In the genomic region with DNA sequence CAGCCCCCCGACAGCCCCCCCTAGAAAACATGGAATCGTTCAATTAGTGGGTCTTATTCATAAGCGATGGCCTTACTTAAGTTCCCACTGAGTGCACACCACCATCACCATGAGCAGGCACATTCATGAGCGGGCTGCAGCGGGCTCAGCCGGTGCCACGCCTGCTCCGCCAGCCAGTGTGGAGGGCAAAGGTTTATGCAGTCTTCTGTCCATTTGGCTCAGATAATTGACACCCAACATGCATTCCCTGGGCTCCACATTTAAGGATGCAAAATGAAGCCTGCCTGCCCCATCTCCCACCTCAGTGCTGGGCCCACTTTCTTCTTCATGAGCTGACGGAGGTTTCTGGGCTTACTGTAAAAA, we compare ENCODE assay signal across 14 cellular contexts. TPM values are rescaled to one million over a fixed set of nuclear protein-coding genes. Genes with fewer than 3 reads are reported as not detected.
DNase-seq lines count a peak whose midpoint lies in the region; ATAC-seq and TF ChIP-seq lines count a peak whose summit lies in the region.
"Had no signal": no experiment of that assay in that cellular context is flagged by ENCODE, and none has a peak within 500 bp of the region (broad histone marks: within the 10 kb centered on the region; RNA-seq: fewer than 3 reads in every experiment).

No MANE protein-coding gene starts in this region.

- no peak overlapping the region for H3K4me3 Mint-ChIP-seq in activated naive CD8-positive, alpha-beta T cell treated with anti-CD3 and anti-CD28 coated beads, Interleukin-2, amount 50 U/mL, for 24 hours
- no peak overlapping the region for H3K4me3 Mint-ChIP-seq in chondrocyte (ENCODE audit: unreplicated experiment)
- H3K4me3 Mint-ChIP-seq: CD14-positive monocyte; CD8-positive, alpha-beta T cell; H9 had no signal

- WGBS in psoas muscle, 3 donors = 87 to 95% (median 92%) methylated on average over 9 of the region's 9 CpGs

- no peak overlapping the region for H3K9ac ChIP-seq in subcutaneous abdominal adipose tissue (ENCODE audit: low read length in 5 of 5)

- H3K27me3 Mint-ChIP-seq in activated naive CD8-positive, alpha-beta T cell treated with anti-CD3 and anti-CD28 coated beads, Interleukin-2, amount 50 U/mL, for 24 hours = no peaks in the 10 kb centered on the region
- no peaks in the 10 kb centered on the region for H3K27me3 Mint-ChIP-seq in chondrocyte (ENCODE audit: low read depth)

- H3K36me3 ChIP-seq in psoas muscle (ENCODE audit: insufficient read depth in 1 of 2, low read depth in 1 of 2) (peaks cover 2 to 66% of the 10 kb centered on the region in 2 donors), subcutaneous abdominal adipose tissue (ENCODE audit: control insufficient read depth in 5 of 5, insufficient read depth in 5 of 5, low read length in 5 of 5) (peaks cover 6 to 50% (median 31%) of the 10 kb centered on the region in 5 donors), ascending aorta (peaks cover 29 to 41% of the 10 kb centered on the region in 2 donors)

- peaks cover 32% of the 10 kb centered on the region for H3K36me3 Mint-ChIP-seq in activated naive CD8-positive, alpha-beta T cell treated with anti-CD3 and anti-CD28 coated beads, Interleukin-2, amount 50 U/mL, for 24 hours (ENCODE audit: low read depth)
- H3K36me3 Mint-ChIP-seq in chondrocyte (ENCODE audit: low read depth) = peaks cover 7% of the 10 kb centered on the region

- no peak for DNase-seq in activated naive CD8-positive, alpha-beta T cell treated with anti-CD3 and anti-CD28 coated beads, Interleukin-2, amount 50 U/mL, for 24 hours
- DNase-seq in chondrocyte (ENCODE audit: low spot score) (peak; percentile 34), psoas muscle (no peak), NCI-H226 (no peak), ascending aorta (ENCODE audit: low spot score in 2 of 2) (no peak)
- DNase-seq: CD8-positive, alpha-beta T cell; COR-L47; DND-41; GDM1; GOT3; H9 had no signal

- H3K9me3 Mint-ChIP-seq in activated naive CD8-positive, alpha-beta T cell treated with anti-CD3 and anti-CD28 coated beads, Interleukin-2, amount 50 U/mL, for 24 hours = no peaks in the 10 kb centered on the region
- H3K9me3 Mint-ChIP-seq in chondrocyte (ENCODE audit: low read depth) = no peaks in the 10 kb centered on the region
- H3K9me3 Mint-ChIP-seq: CD14-positive monocyte; CD8-positive, alpha-beta T cell; H9 had no signal

- intact Hi-C loops in psoas muscle (cut with DNase I) = no loop called here
- intact Hi-C loops in ascending aorta (cut with DNase I) = no loop called here

- peak overlapping the region; percentile 65 for H3K27ac ChIP-seq in psoas muscle
- peak overlapping the region; percentile 54 for H3K27ac ChIP-seq in subcutaneous abdominal adipose tissue (ENCODE audit: low read depth, low read length)
- no peak overlapping the region for H3K27ac ChIP-seq in ascending aorta
- H3K27ac ChIP-seq: A549 had no signal

- H3K9me3 ChIP-seq in psoas muscle = no peaks in the 10 kb centered on the region
- no peaks in the 10 kb centered on the region for H3K9me3 ChIP-seq in subcutaneous abdominal adipose tissue (ENCODE audit: control insufficient read depth in 5 of 5, low read length in 5 of 5)
- no peaks in the 10 kb centered on the region for H3K9me3 ChIP-seq in ascending aorta
- H3K9me3 ChIP-seq: A549 had no signal

- H3K27ac Mint-ChIP-seq in activated naive CD8-positive, alpha-beta T cell treated with anti-CD3 and anti-CD28 coated beads, Interleukin-2, amount 50 U/mL, for 24 hours = peak overlapping the region; percentile 60
- peak overlapping the region; percentile 32 for H3K27ac Mint-ChIP-seq in chondrocyte (ENCODE audit: unreplicated experiment)
- H3K27ac Mint-ChIP-seq: CD14-positive monocyte; CD8-positive, alpha-beta T cell; H9 had no signal

- H3K4me1 Mint-ChIP-seq in activated naive CD8-positive, alpha-beta T cell treated with anti-CD3 and anti-CD28 coated beads, Interleukin-2, amount 50 U/mL, for 24 hours = peaks cover 44% of the 10 kb centered on the region
- no peaks in the 10 kb centered on the region for H3K4me1 Mint-ChIP-seq in chondrocyte (ENCODE audit: low read depth)
- H3K4me1 Mint-ChIP-seq: CD14-positive monocyte, H9 had no signal

- H3K4me3 ChIP-seq in psoas muscle = no peak overlapping the region
- no peak overlapping the region for H3K4me3 ChIP-seq in subcutaneous abdominal adipose tissue (ENCODE audit: low read depth in 1 of 5, low read length in 5 of 5)
- H3K4me3 ChIP-seq in ascending aorta = no peak overlapping the region
- H3K4me3 ChIP-seq: A549 had no signal

- peaks cover 9% of the 10 kb centered on the region for H3K4me1 ChIP-seq in psoas muscle
- H3K4me1 ChIP-seq in subcutaneous abdominal adipose tissue (ENCODE audit: control insufficient read depth in 5 of 5, insufficient read depth in 5 of 5, low read length in 5 of 5) = peaks cover 3 to 53% (median 35%) of the 10 kb centered on the region in 5 donors
- no peaks in the 10 kb centered on the region for H3K4me1 ChIP-seq in ascending aorta
- H3K4me1 ChIP-seq: A549 had no signal

- ATAC-seq in activated naive CD8-positive, alpha-beta T cell treated with anti-CD3 and anti-CD28 coated beads, Interleukin-2, amount 50 U/mL, for 24 hours = no peak
- ATAC-seq in psoas muscle = no peak
- ATAC-seq: CD8-positive, alpha-beta T cell had no signal

- H3K27me3 ChIP-seq in psoas muscle (ENCODE audit: insufficient read depth in 3 of 3, low read length in 2 of 3) (no peaks in the 10 kb centered on the region), subcutaneous abdominal adipose tissue (ENCODE audit: control insufficient read depth in 5 of 5, insufficient read depth in 4 of 5, low read length in 5 of 5) (no peaks in the 10 kb centered on the region), ascending aorta (no peaks in the 10 kb centered on the region)

- TF ChIP-seq CTCF in chondrocyte (IDR thresholded peaks at IDR 0.05) (no peak), psoas muscle (IDR thresholded peaks at IDR 0.05) (no peak), ascending aorta (IDR thresholded peaks at IDR 0.05) (no peak)

RNA-seq across cellular contexts. Expression of a gene that starts 12.1 kb away (rescaled TPM):
- total RNA-seq in chondrocyte (43.7 to 46.9 TPM (median 46.4 TPM) in 3 replicates), psoas muscle (10 to 100 TPM; 37.5 to 93.3 (median 55.6) TPM), ascending aorta (37.8 TPM)
- polyA plus RNA-seq in psoas muscle = 100 to 1,000 TPM in 1 of 3 donors, 10 to 100 TPM in 2; 46.8 to 142 (median 68.4) TPM

RNA-seq across cellular contexts. Expression of a gene that starts 37.7 kb away (rescaled TPM):
- total RNA-seq in chondrocyte (10.1 to 29.4 TPM (median 28.6 TPM) in 3 replicates), psoas muscle (100 to 1,000 TPM in 1 of 4 donors, 10 to 100 TPM in 2, 1 to 10 TPM in 1; 5.1 to 119 (median 44.0) TPM), ascending aorta (68.3 TPM)
- polyA plus RNA-seq in psoas muscle = 10 to 100 TPM; 60.2 to 77.0 (median 73.8) TPM

Comparison
In these comparisons a context has a peak if more than half of its experiments do, and no peak if none do; other contexts are left out.
1. H3K27ac ChIP-seq: peak in psoas muscle (single experiment) and subcutaneous abdominal adipose tissue (single experiment); none in ascending aorta (0 of 2).